In the genomic region with DNA sequence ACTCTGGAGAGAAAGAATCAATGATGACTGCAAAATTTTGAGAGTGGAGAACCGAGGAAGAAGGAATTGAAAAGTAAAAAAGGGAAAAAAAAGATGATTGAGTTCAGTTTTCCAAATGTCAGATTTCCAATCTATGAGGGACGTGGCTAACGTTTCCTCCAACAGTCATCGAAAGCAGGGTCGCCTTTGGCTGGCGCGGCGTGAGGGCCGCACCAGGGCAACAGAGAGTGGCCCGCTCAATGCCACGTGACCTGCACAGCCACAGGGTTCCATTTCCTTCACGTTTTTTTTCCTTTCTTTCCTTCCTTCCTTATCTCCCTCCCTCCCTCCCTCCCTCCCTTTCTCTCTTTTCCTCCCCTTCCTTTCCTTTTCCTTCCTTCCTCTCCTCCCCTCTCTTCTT, we compare ENCODE assay signal across 28 cellular contexts.
"Had no signal": no experiment of that assay in that cellular context is flagged by ENCODE, and none has a peak within 500 bp of the region (broad histone marks: within the 10 kb centered on the region; RNA-seq: fewer than 3 reads in every experiment).

No MANE protein-coding gene starts in this region.

- FAIRE-seq: colon, endometrium, endothelial cell of umbilical vein, frontal cortex had no signal

- H3K9me3 ChIP-seq: ascending aorta, breast epithelium had no signal

- DNase-seq: activated B cell treated with CpG ODN at 0.5 μM for 24 hours; activated CD4-positive, alpha-beta T cell treated with anti-CD3 and anti-CD28 coated beads for 48 hours; activated CD4-positive, alpha-beta T cell treated with anti-CD3 and anti-CD28 coated beads, Interleukin-2, amount 50 U/mL, for 1 hour; activated CD4-positive, alpha-beta T cell treated with anti-CD3 and anti-CD28 coated beads, Interleukin-2, amount 50 U/mL, for 48 hours; activated CD8-positive, alpha-beta T cell treated with anti-CD3 and anti-CD28 coated beads for 36 hours; activated gamma-delta T cell; activated naive CD4-positive, alpha-beta T cell; activated naive CD4-positive, alpha-beta T cell treated with anti-CD3 and anti-CD28 coated beads, Interleukin-2, amount 10 ng/mL, durations not matched to agents 7 days and 5 days; activated naive CD8-positive, alpha-beta T cell treated with anti-CD3 and anti-CD28 coated beads, Interleukin-2, amount 10 ng/mL, durations not matched to agents 7 days and 5 days; activated T-cell treated with anti-CD3 and anti-CD28 coated beads, Interleukin-2, amount 50 U/mL, for 4 hours; cortex of kidney; effector CD8-positive, alpha-beta T cell; foreskin fibroblast; T-helper 1 cell; T-helper 17 cell; T1000; WERI-Rb-1 had no signal

- H3K4me3 ChIP-seq: ascending aorta, breast epithelium, cardiac muscle cell had no signal

- ATAC-seq: activated CD4-positive, CD25-positive, alpha-beta regulatory T cell treated with anti-CD3 and anti-CD28 coated beads, Interleukin-2, amount 50 U/mL, for 24 hours; activated CD8-positive, alpha-beta T cell treated with anti-CD3 and anti-CD28 coated beads for 36 hours; activated naive CD4-positive, alpha-beta T cell treated with anti-CD3 and anti-CD28 coated beads, Interleukin-2, amount 50 U/mL, for 72 hours; activated T-cell treated with anti-CD3 and anti-CD28 coated beads, Interleukin-2, amount 50 U/mL, for 4 hours; activated T-helper 17 cell treated with anti-CD3 and anti-CD28 coated beads, Interleukin-2, amount 50 U/mL, for 72 hours; T-helper 17 cell had no signal

- H3K36me3 ChIP-seq: ascending aorta, breast epithelium, cardiac muscle cell, WERI-Rb-1 had no signal

- H3K27ac ChIP-seq: ascending aorta, breast epithelium, cardiac muscle cell, epithelial cell of prostate, WERI-Rb-1 had no signal

- H3K27me3 ChIP-seq: ascending aorta, breast epithelium, cardiac muscle cell had no signal

- H3K4me1 ChIP-seq: ascending aorta, breast epithelium had no signal
